Comparison of ENCODE assay signal across 1 cellular context in the genomic region with DNA sequence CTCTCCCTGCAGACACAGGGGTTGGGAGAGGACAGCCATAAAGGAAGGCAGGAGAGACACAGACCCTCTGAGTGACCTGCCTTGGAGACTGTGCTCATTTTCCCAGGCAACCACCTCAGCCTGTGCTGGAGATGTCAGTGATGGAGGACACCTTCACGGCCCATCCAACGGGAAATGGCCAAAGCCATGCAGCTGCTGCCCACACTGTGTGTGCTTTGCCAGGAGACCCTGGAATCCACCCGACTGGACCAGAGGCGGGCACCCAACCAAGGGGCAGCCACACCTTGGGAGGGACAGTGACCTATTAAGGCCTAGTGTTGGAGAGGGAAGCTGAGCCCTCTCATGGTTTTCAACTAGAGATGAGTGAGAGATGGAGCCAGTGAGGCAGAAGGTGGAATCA.
TF ChIP-seq lines count a peak whose summit lies in the region.

No MANE protein-coding gene starts in this region.

TF ChIP-seq in H1, 55 proteins besides CTCF, POLR2A, EP300 and RAD21:
- TF ChIP-seq CBX8 (IDR thresholded peaks at IDR 0.05; ENCODE audit: borderline replicate concordance, low read depth, low read length): no peak
- no peak for TF ChIP-seq NANOG (IDR thresholded peaks at IDR 0.05; ENCODE audit: insufficient read depth, low read depth, low read length, poor library complexity, severe bottlenecking)
- TF ChIP-seq CTBP2 (IDR thresholded peaks at IDR 0.05; ENCODE audit: borderline replicate concordance, insufficient read depth, insufficient read length, low read length): no peak
- no peak for TF ChIP-seq POLR2AphosphoS5 (IDR thresholded peaks at IDR 0.05; ENCODE audit: low read depth, low read length)
- TF ChIP-seq JUN (IDR thresholded peaks at IDR 0.05; ENCODE audit: low read depth, low read length): no peak
- TF ChIP-seq HDAC2 (IDR thresholded peaks at IDR 0.05; ENCODE audit: borderline replicate concordance in 1 of 2, low read depth in 2 of 2, low read length in 2 of 2): no peak
- TF ChIP-seq KDM4A (IDR thresholded peaks at IDR 0.05; ENCODE audit: low read depth, low read length, severe bottlenecking): no peak
